9 cellular contexts compared by ENCODE assay signal in genomic region chr12:49868952-49869815, GRCh38. TPM values are rescaled to one million over a fixed set of nuclear protein-coding genes. Genes with fewer than 3 reads are reported as not detected.
DNase-seq lines count a peak whose midpoint lies in the region; ATAC-seq, FAIRE-seq and TF ChIP-seq lines count a peak whose summit lies in the region.
"Had no signal": no experiment of that assay in that cellular context is flagged by ENCODE, and none has a peak within 500 bp of the region (broad histone marks: within the 10 kb centered on the region; RNA-seq: fewer than 3 reads in every experiment).

No MANE protein-coding gene starts in this region.

- FAIRE-seq in A549 (lab: Jason Lieb, UNC): no peak

- WGBS in A549 (ENCODE audit: missing lambda C conversion rate): 60% methylated on average over 12 of the region's 16 CpGs

- peak in 1 of 2 experiments; percentile 22 for DNase-seq in A549 (ENCODE audit: low read depth in 1 of 2, low spot score in 1 of 2)
- DNase-seq in glomerular endothelial cell (ENCODE audit: extremely low read depth, low read depth, low spot score): peak; percentile 97
- no peak for DNase-seq in GDM1 (lab: John Stamatoyannopoulos, UW)
- DNase-seq: DND-41 had no signal

- H3K36me3 ChIP-seq in parathyroid adenoma (ENCODE audit: control insufficient read depth, insufficient read depth, low read length): no peaks in the 10 kb centered on the region

- no peak for TF ChIP-seq POLR2A in A549 (IDR thresholded peaks at IDR 0.05; ENCODE audit: low read length)

- CTCF ChIA-PET in A549 (lab: Yijun Ruan, JAX): interaction anchor here (0.5 to 11.5 kb wide), 19 partner anchors 13 to 205 kb away, joined by 3 to 104 read pairs (median 13); no protein-coding TSS in a partner anchor

- peak overlapping the region; percentile 31 for H3K9ac ChIP-seq in parathyroid adenoma

- H3K9me3 ChIP-seq in A549 (no peaks in the 10 kb centered on the region), parathyroid adenoma (ENCODE audit: control insufficient read depth, low read length) (no peaks in the 10 kb centered on the region)

- POLR2A ChIA-PET in A549 (lab: Yijun Ruan, JAX): no interaction called here

- no peak for TF ChIP-seq RAD21 in A549 (conservative IDR thresholded peaks at IDR 0.05 in 1 of 2, IDR thresholded peaks at IDR 0.05 in 1 of 2)
- no peak for TF ChIP-seq RAD21 in Ishikawa (IDR thresholded peaks at IDR 0.05; ENCODE audit: low read depth)

- no peaks in the 10 kb centered on the region; the same call in 2 of the 3 replicates for H3K4me1 ChIP-seq in A549
- H3K4me1 ChIP-seq in parathyroid adenoma: peaks cover 75% of the 10 kb centered on the region

- H2AFZ ChIP-seq in parathyroid adenoma: peak overlapping the region; percentile 61

- H3K79me2 ChIP-seq in parathyroid adenoma: no peaks in the 10 kb centered on the region

- TF ChIP-seq CTCF in A549 (IDR thresholded peaks at IDR 0.05) (no peak), parathyroid adenoma (IDR thresholded peaks at IDR 0.05) (no peak)

- H3K4me2 ChIP-seq in A549 (no peak overlapping the region), parathyroid adenoma (ENCODE audit: low read length) (peak overlapping the region; percentile 54)

- H3K27ac ChIP-seq in A549 (no peak overlapping the region), parathyroid adenoma (peak overlapping the region; percentile 99)

- H3K4me3 ChIP-seq in A549 (no peak overlapping the region), parathyroid adenoma (ENCODE audit: low read depth, low read length) (peak overlapping the region; percentile 37)

- H3K27me3 ChIP-seq in parathyroid adenoma (ENCODE audit: control insufficient read depth, insufficient read depth, low read length): no peaks in the 10 kb centered on the region

- no peak for TF ChIP-seq EP300 in A549 (IDR thresholded peaks at IDR 0.05)
- no peak for TF ChIP-seq EP300 in Ishikawa (IDR thresholded peaks at IDR 0.05; ENCODE audit: borderline replicate concordance)

- ATAC-seq in A549: 0 out of 6 replicates have a peak, but pooled peaks have one; percentile 3 to 4
- ATAC-seq in SK-N-SH treated with all-trans-retinoic acid at 6 μM for 48 hours: peak; percentile 84
- no peak for ATAC-seq in HG03521 (IDR thresholded peaks at IDR 0.05; ENCODE audit: unreplicated experiment)
- ATAC-seq in HG02798 (IDR thresholded peaks at IDR 0.05; ENCODE audit: poor library complexity, unreplicated experiment): no peak

TF ChIP-seq in A549, 52 proteins besides CTCF, POLR2A, EP300 and RAD21 (continues in another document):
- TF ChIP-seq E2F6 (IDR thresholded peaks at IDR 0.05; ENCODE audit: borderline replicate concordance, low read depth) (no peak), FOSL2 (IDR thresholded peaks at IDR 0.05) (no peak), FOSL2 (CRISPR knock-in tag; IDR thresholded peaks at IDR 0.05) (no peak), ZNF302 (CRISPR knock-in tag; IDR thresholded peaks at IDR 0.05) (no peak), HMGXB4 (CRISPR knock-in tag; IDR thresholded peaks at IDR 0.05; ENCODE audit: borderline replicate concordance) (no peak)

TF ChIP-seq in Ishikawa, 13 proteins besides CTCF, POLR2A, EP300 and RAD21:
- TF ChIP-seq NFIC (IDR thresholded peaks at IDR 0.05) (peak; percentile 70), TCF12 (IDR thresholded peaks at IDR 0.05; ENCODE audit: low read depth) (no peak), ZBTB7A (IDR thresholded peaks at IDR 0.05; ENCODE audit: low read depth) (no peak)

TF ChIP-seq in SK-N-SH treated with all-trans-retinoic acid at 6 μM for 48 hours, 23 proteins besides CTCF, POLR2A, EP300 and RAD21 (continues in another document):
- TF ChIP-seq ESRRG (CRISPR knock-in tag; IDR thresholded peaks at IDR 0.05): no peak
- no peak for TF ChIP-seq TOX (CRISPR knock-in tag; IDR thresholded peaks at IDR 0.05; ENCODE audit: borderline replicate concordance)
- no peak for TF ChIP-seq BACH2 (CRISPR knock-in tag; IDR thresholded peaks at IDR 0.05; ENCODE audit: borderline replicate concordance)
- TF ChIP-seq PPARA (CRISPR knock-in tag; IDR thresholded peaks at IDR 0.05; ENCODE audit: borderline replicate concordance): no peak; the same call in 1 of the 2 replicates
- no peak for TF ChIP-seq ZC3H10 (CRISPR knock-in tag; IDR thresholded peaks at IDR 0.05)
- TF ChIP-seq ZFP3 (CRISPR knock-in tag; IDR thresholded peaks at IDR 0.05): peak; percentile 79
- peak; percentile 25; the same call in 1 of the 2 replicates for TF ChIP-seq CREB5 (CRISPR knock-in tag; IDR thresholded peaks at IDR 0.05; ENCODE audit: low read depth)
- TF ChIP-seq ZNF70 (CRISPR knock-in tag; IDR thresholded peaks at IDR 0.05): peak; percentile 64
- TF ChIP-seq CSDC2 (CRISPR knock-in tag; IDR thresholded peaks at IDR 0.05): 0 out of 2 replicates have a peak, but pooled peaks have one; percentile 65
- TF ChIP-seq ISL1 (CRISPR knock-in tag; IDR thresholded peaks at IDR 0.05): peak; percentile 92
- TF ChIP-seq TSHZ2 (CRISPR knock-in tag; IDR thresholded peaks at IDR 0.05): peak; percentile 79; the same call in 1 of the 2 replicates
- TF ChIP-seq CSRNP3 (CRISPR knock-in tag; IDR thresholded peaks at IDR 0.05): 0 out of 2 replicates have a peak, but pooled peaks have one; percentile 68
- no peak for TF ChIP-seq OSR1 (CRISPR knock-in tag; IDR thresholded peaks at IDR 0.05)
- TF ChIP-seq RARB (CRISPR knock-in tag; IDR thresholded peaks at IDR 0.05): no peak

RNA-seq across cellular contexts. Expression of gene BCDIN3D, which starts 26.3 kb away (rescaled TPM):
- polyA plus RNA-seq in A549 (2011; rRNA removed) (5.8 and 6.9 TPM in 2 replicates), A549 (2017; fragmentation: RNase III; extraction: RNeasy Plus Mini Kit Qiagen cat#74134 plus additional on column Dnase treatment) (3.8 to 4.8 TPM (median 4.2 TPM) in 3 replicates)
- 2.0 and 2.6 TPM in 2 replicates for polyA plus RNA-seq in A549 (2012; cell fraction: cytosol; rRNA removed)
- 1.5 and 2.5 TPM in 2 replicates for polyA plus RNA-seq in A549 (2012; cell fraction: nucleus; rRNA removed)
- 6.4 and 7.7 TPM in 2 replicates for polyA minus RNA-seq in A549 (2011; rRNA and poly(A)+ RNA removed)
- 1.1 and 3.8 TPM in 2 replicates for total RNA-seq in glomerular endothelial cell

RNA-seq across cellular contexts. Expression of gene FAIM2, which starts 34.5 kb away (rescaled TPM):
- polyA plus RNA-seq in A549 (2011; rRNA removed) (0.11 and 0.23 TPM in 2 replicates), A549 (2017; fragmentation: RNase III; extraction: RNeasy Plus Mini Kit Qiagen cat#74134 plus additional on column Dnase treatment) (not detected in 3 replicates)
- not detected in 2 replicates for polyA plus RNA-seq in A549 (2012; cell fraction: cytosol; rRNA removed)
- not detected in 2 replicates for polyA plus RNA-seq in A549 (2012; cell fraction: nucleus; rRNA removed)
- 0.15 TPM in 1 of 2 replicates, not detected in the other for polyA minus RNA-seq in A549 (2011; rRNA and poly(A)+ RNA removed)
- total RNA-seq in glomerular endothelial cell: not detected in 2 replicates

RNA-seq across cellular contexts. Expression of gene NCKAP5L, which starts 41.0 kb away (rescaled TPM):
- 3.0 and 3.5 TPM in 2 replicates for polyA plus RNA-seq in A549 (2011; rRNA removed)
- polyA plus RNA-seq in A549 (2012; cell fraction: cytosol; rRNA removed): 3.6 and 5.7 TPM in 2 replicates
- polyA plus RNA-seq in A549 (2012; cell fraction: nucleus; rRNA removed): 13.6 and 16.0 TPM in 2 replicates
- polyA plus RNA-seq in A549 (2017; fragmentation: RNase III; extraction: RNeasy Plus Mini Kit Qiagen cat#74134 plus additional on column Dnase treatment): 6.9 to 9.3 TPM (median 8.5 TPM) in 3 replicates
- polyA minus RNA-seq in A549 (2011; rRNA and poly(A)+ RNA removed): 9.0 and 9.6 TPM in 2 replicates
- 36.1 and 63.0 TPM in 2 replicates for total RNA-seq in glomerular endothelial cell

Comparison
In these comparisons a context has a peak if more than half of its experiments do, and no peak if none do; other contexts are left out.
1. ATAC-seq: peak in A549 (2 of 2) and SK-N-SH treated with all-trans-retinoic acid at 6 μM for 48 hours (single experiment); none in HG03521 (single experiment) and HG02798 (single experiment).